ENCODE assay signal across 31 cellular contexts in genomic region chr2:125125902-125126301, GRCh38.
"Had no signal": no experiment of that assay in that cellular context is flagged by ENCODE, and none has a peak within 500 bp of the region (broad histone marks: within the 10 kb centered on the region; RNA-seq: fewer than 3 reads in every experiment).

No MANE protein-coding gene starts in this region.

- H3K27ac ChIP-seq: ascending aorta, cardiac muscle cell, colonic mucosa, VCaP had no signal

- H3K4me3 ChIP-seq: ascending aorta, cardiac muscle cell, colonic mucosa had no signal

- H3K27me3 ChIP-seq: ascending aorta, cardiac muscle cell, colonic mucosa had no signal

- FAIRE-seq: bronchial epithelial cell, TTC549 had no signal

- ATAC-seq: activated CD4-positive, alpha-beta T cell treated with anti-CD3 and anti-CD28 coated beads for 36 hours; activated CD8-positive, alpha-beta memory T cell treated with anti-CD3 and anti-CD28 coated beads, Interleukin-2, amount 10 ng/mL, durations not matched to agents 7 days and 5 days; activated CD8-positive, alpha-beta T cell treated with anti-CD3 and anti-CD28 coated beads, Interleukin-2, amount 10 ng/mL, durations not matched to agents 7 days and 5 days; activated naive CD8-positive, alpha-beta T cell treated with anti-CD3 and anti-CD28 coated beads, Interleukin-2, amount 50 U/mL, for 24 hours had no signal

- H3K4me1 ChIP-seq: ascending aorta, colonic mucosa had no signal

- H3K36me3 ChIP-seq: ascending aorta, cardiac muscle cell, colonic mucosa had no signal

- DNase-seq: activated B cell treated with CpG ODN at 0.5 μM for 24 hours; activated CD4-positive, alpha-beta memory T cell treated with anti-CD3 and anti-CD28 coated beads, Interleukin-2, amount 10 ng/mL, durations not matched to agents 7 days and 5 days; activated CD4-positive, alpha-beta T cell treated with anti-CD3 and anti-CD28 coated beads for 36 hours; activated CD4-positive, alpha-beta T cell treated with anti-CD3 and anti-CD28 coated beads for 48 hours; activated CD4-positive, alpha-beta T cell treated with anti-CD3 and anti-CD28 coated beads, Interleukin-2, amount 10 ng/mL, durations not matched to agents 7 days and 5 days; activated CD4-positive, alpha-beta T cell treated with anti-CD3 and anti-CD28 coated beads, Interleukin-2, amount 50 U/mL, for 48 hours; activated CD4-positive, CD25-positive, alpha-beta regulatory T cell treated with anti-CD3 and anti-CD28 coated beads, Interleukin-2, amount 50 U/mL, for 72 hours; activated CD8-positive, alpha-beta memory T cell treated with anti-CD3 and anti-CD28 coated beads for 24 hours; activated CD8-positive, alpha-beta memory T cell treated with anti-CD3 and anti-CD28 coated beads, Interleukin-2, amount 10 ng/mL, durations not matched to agents 7 days and 5 days; activated CD8-positive, alpha-beta memory T cell treated with anti-CD3 and anti-CD28 coated beads, Interleukin-2, amount 50 U/mL, for 48 hours; activated CD8-positive, alpha-beta T cell treated with anti-CD3 and anti-CD28 coated beads, Interleukin-2, amount 10 ng/mL, durations not matched to agents 7 days and 5 days; activated effector memory CD4-positive, alpha-beta T cell treated with Interleukin-2 at 50 U/mL for 16 hours; activated gamma-delta T cell; activated naive CD4-positive, alpha-beta T cell treated with anti-CD3 and anti-CD28 coated beads, Interleukin-2, amount 10 ng/mL, durations not matched to agents 7 days and 5 days; activated naive CD4-positive, alpha-beta T cell treated with Interleukin-2 at 50 U/mL for 16 hours; activated naive CD8-positive, alpha-beta T cell treated with anti-CD3 and anti-CD28 coated beads, Interleukin-2, amount 10 ng/mL, durations not matched to agents 7 days and 5 days; activated naive CD8-positive, alpha-beta T cell treated with anti-CD3 and anti-CD28 coated beads, Interleukin-2, amount 50 U/mL, for 24 hours; activated T-cell treated with anti-CD3 and anti-CD28 coated beads, Interleukin-2, amount 50 U/mL, for 24 hours; activated T-cell treated with anti-CD3 and anti-CD28 coated beads, Interleukin-2, amount 50 U/mL, for 48 hours; amygdala; anterior cingulate cortex; caudate nucleus; cerebellar nuclear complex; colonic mucosa; T-helper 2 cell; T-helper 9 cell had no signal

- H3K9me3 ChIP-seq: ascending aorta, colonic mucosa had no signal
